ENCODE assay signal across 8 cellular contexts in genomic region chr17:42704495-42705494, GRCh38. TPM values are rescaled to one million over a fixed set of nuclear protein-coding genes. Genes with fewer than 3 reads are reported as not detected.
A peak's percentile ranks its signal among the peaks of the same experiment; 100 is the strongest.
DNase-seq lines count a peak whose midpoint lies in the region; ATAC-seq and TF ChIP-seq lines count a peak whose summit lies in the region.
"Had no signal": no experiment of that assay in that cellular context is flagged by ENCODE, and none has a peak within 500 bp of the region (broad histone marks: within the 10 kb centered on the region; RNA-seq: fewer than 3 reads in every experiment).

No MANE protein-coding gene starts in this region.

- no peaks in the 10 kb centered on the region for H3K9me3 Mint-ChIP-seq in central memory CD8-positive, alpha-beta T cell
- no peaks in the 10 kb centered on the region for H3K9me3 Mint-ChIP-seq in activated T-helper 2 cell treated with anti-CD3 and anti-CD28 coated beads, Interferon-gamma antibody, Interleukin-2, Interleukin-4, amounts not matched to agents 10 μg/mL and 5 μg/mL and 100 μg/mL, durations not matched to agents 14 hours and 24 hours and 36 hours

- H3K27ac Mint-ChIP-seq in central memory CD8-positive, alpha-beta T cell (ENCODE audit: low read depth) = peak overlapping the region; percentile 50
- no peak overlapping the region for H3K27ac Mint-ChIP-seq in activated T-helper 2 cell treated with anti-CD3 and anti-CD28 coated beads, Interferon-gamma antibody, Interleukin-2, Interleukin-4, amounts not matched to agents 10 μg/mL and 5 μg/mL and 100 μg/mL, durations not matched to agents 14 hours and 24 hours and 36 hours

- no peaks in the 10 kb centered on the region for H3K9me3 ChIP-seq in left ventricle myocardium inferior (replicated peaks)

- no peaks in the 10 kb centered on the region for H3K27me3 ChIP-seq in left ventricle myocardium inferior (ENCODE audit: low read depth)

- peaks cover 49% of the 10 kb centered on the region for H3K36me3 Mint-ChIP-seq in central memory CD8-positive, alpha-beta T cell (ENCODE audit: insufficient read depth)
- H3K36me3 Mint-ChIP-seq in activated T-helper 2 cell treated with anti-CD3 and anti-CD28 coated beads, Interferon-gamma antibody, Interleukin-2, Interleukin-4, amounts not matched to agents 10 μg/mL and 5 μg/mL and 100 μg/mL, durations not matched to agents 14 hours and 24 hours and 36 hours (ENCODE audit: low read depth) = peaks cover 91% of the 10 kb centered on the region

- H3K4me1 Mint-ChIP-seq in central memory CD8-positive, alpha-beta T cell = peaks cover 18% of the 10 kb centered on the region
- peaks cover 18% of the 10 kb centered on the region for H3K4me1 Mint-ChIP-seq in activated T-helper 2 cell treated with anti-CD3 and anti-CD28 coated beads, Interferon-gamma antibody, Interleukin-2, Interleukin-4, amounts not matched to agents 10 μg/mL and 5 μg/mL and 100 μg/mL, durations not matched to agents 14 hours and 24 hours and 36 hours (ENCODE audit: low read depth)

- ATAC-seq in GM18858 (IDR thresholded peaks at IDR 0.05; ENCODE audit: unreplicated experiment) = peak; percentile 63
- ATAC-seq in GM19467 (IDR thresholded peaks at IDR 0.05; ENCODE audit: unreplicated experiment) = peak; percentile 55
- ATAC-seq in HG03139 (IDR thresholded peaks at IDR 0.05; ENCODE audit: unreplicated experiment) = peak; percentile 58
- ATAC-seq in central memory CD8-positive, alpha-beta T cell (replicated peaks; ENCODE audit: extremely low read depth, poor library complexity, severe bottlenecking) = no peak

- intact Hi-C loops in activated T-helper 2 cell treated with anti-CD3 and anti-CD28 coated beads, Interferon-gamma antibody, Interleukin-2, Interleukin-4, amounts not matched to agents 10 μg/mL and 5 μg/mL and 100 μg/mL, durations not matched to agents 14 hours and 24 hours and 36 hours (cut with micrococcal nuclease) = no loop called here
- intact Hi-C loops in left ventricle myocardium inferior (cut with micrococcal nuclease) = no loop called here

- H3K4me3 Mint-ChIP-seq in central memory CD8-positive, alpha-beta T cell = peak overlapping the region; percentile 33
- no peak overlapping the region for H3K4me3 Mint-ChIP-seq in activated T-helper 2 cell treated with anti-CD3 and anti-CD28 coated beads, Interferon-gamma antibody, Interleukin-2, Interleukin-4, amounts not matched to agents 10 μg/mL and 5 μg/mL and 100 μg/mL, durations not matched to agents 14 hours and 24 hours and 36 hours (ENCODE audit: low read depth)

- TF ChIP-seq CTCF in left ventricle myocardium inferior (IDR thresholded peaks at IDR 0.05; ENCODE audit: borderline replicate concordance) = no peak

- no peak for DNase-seq in central memory CD8-positive, alpha-beta T cell (ENCODE audit: low spot score in 2 of 2)
- DNase-seq in activated T-helper 2 cell treated with anti-CD3 and anti-CD28 coated beads, Interferon-gamma antibody, Interleukin-2, Interleukin-4, amounts not matched to agents 10 μg/mL and 5 μg/mL and 100 μg/mL, durations not matched to agents 14 hours and 24 hours and 36 hours (ENCODE audit: low spot score) = no peak
- DNase-seq in left ventricle myocardium inferior = no peak
- DNase-seq in hepatic stellate cell (ENCODE audit: low spot score) = no peak
- DNase-seq: SHP77 treated with DMSO at 0.1 percent for 48 hours had no signal

- no peaks in the 10 kb centered on the region for H3K27me3 Mint-ChIP-seq in central memory CD8-positive, alpha-beta T cell
- H3K27me3 Mint-ChIP-seq in activated T-helper 2 cell treated with anti-CD3 and anti-CD28 coated beads, Interferon-gamma antibody, Interleukin-2, Interleukin-4, amounts not matched to agents 10 μg/mL and 5 μg/mL and 100 μg/mL, durations not matched to agents 14 hours and 24 hours and 36 hours (ENCODE audit: low read depth) = no peaks in the 10 kb centered on the region

- no peak overlapping the region for H3K4me3 ChIP-seq in left ventricle myocardium inferior

- H3K4me1 ChIP-seq in left ventricle myocardium inferior = peaks cover 2% of the 10 kb centered on the region

- peaks cover 100% of the 10 kb centered on the region for H3K36me3 ChIP-seq in left ventricle myocardium inferior

- no peak overlapping the region for H3K27ac ChIP-seq in left ventricle myocardium inferior (replicated peaks)

RNA-seq across cellular contexts. Expression of gene CNTNAP1, which starts 22.5 kb away (rescaled TPM):
- total RNA-seq in activated T-helper 2 cell treated with anti-CD3 and anti-CD28 coated beads, Interferon-gamma antibody, Interleukin-2, Interleukin-4, amounts not matched to agents 10 μg/mL and 5 μg/mL and 100 μg/mL, durations not matched to agents 14 hours and 24 hours and 36 hours = 1.3 and 2.4 TPM in 2 replicates
- 4.2 TPM for total RNA-seq in left ventricle myocardium inferior

RNA-seq across cellular contexts. Expression of gene CCR10, which starts 23.2 kb away (rescaled TPM):
- 0.16 and 0.23 TPM in 2 replicates for total RNA-seq in activated T-helper 2 cell treated with anti-CD3 and anti-CD28 coated beads, Interferon-gamma antibody, Interleukin-2, Interleukin-4, amounts not matched to agents 10 μg/mL and 5 μg/mL and 100 μg/mL, durations not matched to agents 14 hours and 24 hours and 36 hours
- 0.88 TPM for total RNA-seq in left ventricle myocardium inferior

RNA-seq across cellular contexts. Expression of gene PLEKHH3, which starts 28.0 kb away (rescaled TPM):
- 0.57 and 1.0 TPM in 2 replicates for total RNA-seq in activated T-helper 2 cell treated with anti-CD3 and anti-CD28 coated beads, Interferon-gamma antibody, Interleukin-2, Interleukin-4, amounts not matched to agents 10 μg/mL and 5 μg/mL and 100 μg/mL, durations not matched to agents 14 hours and 24 hours and 36 hours
- total RNA-seq in left ventricle myocardium inferior = 21.5 TPM

RNA-seq across cellular contexts. Expression of gene EZH1, which starts 40.0 kb away (rescaled TPM):
- total RNA-seq in activated T-helper 2 cell treated with anti-CD3 and anti-CD28 coated beads, Interferon-gamma antibody, Interleukin-2, Interleukin-4, amounts not matched to agents 10 μg/mL and 5 μg/mL and 100 μg/mL, durations not matched to agents 14 hours and 24 hours and 36 hours = 36.1 and 37.1 TPM in 2 replicates
- 43.3 TPM for total RNA-seq in left ventricle myocardium inferior

RNA-seq across cellular contexts. Expression of gene TUBG2, which starts 45.7 kb away (rescaled TPM):
- total RNA-seq in activated T-helper 2 cell treated with anti-CD3 and anti-CD28 coated beads, Interferon-gamma antibody, Interleukin-2, Interleukin-4, amounts not matched to agents 10 μg/mL and 5 μg/mL and 100 μg/mL, durations not matched to agents 14 hours and 24 hours and 36 hours = 12.2 and 12.6 TPM in 2 replicates
- 15.6 TPM for total RNA-seq in left ventricle myocardium inferior

Comparison
In these comparisons a context has a peak if more than half of its experiments do, and no peak if none do; other contexts are left out.
1. RNA of gene PLEKHH3, which starts 28.0 kb away (total RNA-seq): 21.5 TPM in left ventricle myocardium inferior (single experiment); 0.57 to 1.0 TPM in activated T-helper 2 cell treated with anti-CD3 and anti-CD28 coated beads, Interferon-gamma antibody, Interleukin-2, Interleukin-4, amounts not matched to agents 10 μg/mL and 5 μg/mL and 100 μg/mL, durations not matched to agents 14 hours and 24 hours and 36 hours; every median in the first group is over 10 times any median in the second.